23 cellular contexts compared by ENCODE assay signal in the genomic region with DNA sequence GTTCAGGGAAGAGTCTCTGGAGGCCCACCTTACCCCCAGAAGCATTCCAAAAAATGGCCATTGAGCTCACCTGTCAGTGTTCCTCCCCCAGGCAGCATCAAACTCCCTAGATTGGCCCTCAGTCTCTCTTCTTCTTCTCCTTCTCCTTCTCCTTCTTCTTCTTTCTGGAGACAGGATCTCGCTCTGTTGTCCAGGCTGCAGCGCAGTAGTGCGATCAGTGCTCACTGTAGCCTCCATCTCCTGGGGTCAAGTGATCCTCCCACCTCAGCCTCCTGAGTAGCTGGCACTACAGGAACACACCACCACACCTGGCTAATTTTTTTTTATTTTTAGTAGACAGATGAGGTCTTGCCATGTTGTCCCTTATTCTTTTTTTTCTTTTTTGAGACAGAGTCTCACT. TPM values are rescaled to one million over a fixed set of nuclear protein-coding genes. Genes with fewer than 3 reads are reported as not detected.
DNase-seq lines count a peak whose midpoint lies in the region; ATAC-seq, FAIRE-seq and TF ChIP-seq lines count a peak whose summit lies in the region.
"Had no signal": no experiment of that assay in that cellular context is flagged by ENCODE, and none has a peak within 500 bp of the region (broad histone marks: within the 10 kb centered on the region; RNA-seq: fewer than 3 reads in every experiment).

No MANE protein-coding gene starts in this region.

- peaks cover 73% of the 10 kb centered on the region for H3K27me3 ChIP-seq in neural progenitor cell

- H3K27ac Mint-ChIP-seq in stimulated activated naive CD8-positive, alpha-beta T cell treated with anti-CD3 and anti-CD28 coated beads, Interleukin-15, amount 100 ng/mL, for 72 hours, result peak overlapping the region; percentile 47 to 87
- H3K27ac Mint-ChIP-seq in WTC11 (no peak overlapping the region), neural progenitor cell (peak overlapping the region; percentile 95)
- H3K27ac Mint-ChIP-seq: CD8-positive, alpha-beta T cell; HFFc6 had no signal

- H3K9me3 Mint-ChIP-seq in stimulated activated naive CD8-positive, alpha-beta T cell treated with anti-CD3 and anti-CD28 coated beads, Interleukin-15, amount 100 ng/mL, for 72 hours, result no peaks in the 10 kb centered on the region
- H3K9me3 Mint-ChIP-seq in WTC11, result peaks cover 4% of the 10 kb centered on the region
- H3K9me3 Mint-ChIP-seq in neural progenitor cell, result peaks cover 5% of the 10 kb centered on the region
- H3K9me3 Mint-ChIP-seq: CD8-positive, alpha-beta T cell; HFFc6 had no signal

- no peak overlapping the region for H3K4me2 ChIP-seq in neural progenitor cell

- TF ChIP-seq CTCF in WTC11 (IDR thresholded peaks at IDR 0.05), result no peak
- TF ChIP-seq CTCF in neural progenitor cell (IDR thresholded peaks at IDR 0.05), result no peak
- no peak for TF ChIP-seq CTCF in D721Med (IDR thresholded peaks at IDR 0.05; ENCODE audit: insufficient read depth, missing control alignments)

- H2AFZ ChIP-seq in neural progenitor cell (replicated peaks), result no peak overlapping the region

- ATAC-seq in stimulated activated naive CD8-positive, alpha-beta T cell treated with anti-CD3 and anti-CD28 coated beads, Interleukin-15, amount 100 ng/mL, for 72 hours, result no peak
- ATAC-seq in stimulated activated naive CD8-positive, alpha-beta T cell treated with anti-CD3 and anti-CD28 coated beads, Interleukin-15, Interleukin-2, amounts not matched to agents 100 U/mL and 50 U/mL, for 24 hours, result no peak
- no peak for ATAC-seq in WTC11
- no peak for ATAC-seq in GM21360 (IDR thresholded peaks at IDR 0.05; ENCODE audit: unreplicated experiment)
- ATAC-seq in GM21825 (IDR thresholded peaks at IDR 0.05; ENCODE audit: unreplicated experiment), result no peak
- ATAC-seq: CD8-positive, alpha-beta T cell had no signal

- H3K4me1 ChIP-seq in neural progenitor cell, result peaks cover 15% of the 10 kb centered on the region
- H3K4me1 ChIP-seq: HAP-1 had no signal

- no peak for DNase-seq in stimulated activated naive CD8-positive, alpha-beta T cell treated with anti-CD3 and anti-CD28 coated beads, Interleukin-15, amount 100 ng/mL, for 72 hours
- DNase-seq in stimulated activated naive CD8-positive, alpha-beta T cell treated with anti-CD3 and anti-CD28 coated beads, Interleukin-15, Interleukin-2, amounts not matched to agents 100 U/mL and 50 U/mL, for 24 hours, result no peak
- DNase-seq in WTC11 (ENCODE audit: low spot score) (no peak), neural progenitor cell (ENCODE audit: low spot score) (no peak), D721Med (ENCODE audit: insufficient read length, low spot score) (no peak)
- DNase-seq: C1 segment of cervical spinal cord; Caco-2; CD4-positive, CD25-positive, alpha-beta regulatory T cell; CD8-positive, alpha-beta T cell; DMS 273 treated with DMSO at 0.1 percent for 48 hours; DMS79; EL; GDM1; GOT3; HFFc6 had no signal

- H3K9me3 ChIP-seq in neural progenitor cell (ENCODE audit: low read depth), result no peaks in the 10 kb centered on the region
- H3K9me3 ChIP-seq: Caco-2, HAP-1 had no signal

- H3K27me3 Mint-ChIP-seq in stimulated activated naive CD8-positive, alpha-beta T cell treated with anti-CD3 and anti-CD28 coated beads, Interleukin-15, amount 100 ng/mL, for 72 hours, result peaks cover 39% of the 10 kb centered on the region
- H3K27me3 Mint-ChIP-seq in WTC11 (ENCODE audit: low read depth) (peaks cover 42% of the 10 kb centered on the region), neural progenitor cell (ENCODE audit: insufficient read depth, low read depth) (peaks cover 38% of the 10 kb centered on the region)

- H3F3A ChIP-seq in neural progenitor cell (ENCODE audit: low read depth), result no peaks in the 10 kb centered on the region

- peaks cover 8% of the 10 kb centered on the region for H3K4me1 Mint-ChIP-seq in stimulated activated naive CD8-positive, alpha-beta T cell treated with anti-CD3 and anti-CD28 coated beads, Interleukin-15, amount 100 ng/mL, for 72 hours
- H3K4me1 Mint-ChIP-seq in WTC11, result peaks cover 37% of the 10 kb centered on the region
- peaks cover 62% of the 10 kb centered on the region for H3K4me1 Mint-ChIP-seq in neural progenitor cell

- H3K79me2 ChIP-seq in neural progenitor cell (ENCODE audit: low read depth), result no peaks in the 10 kb centered on the region

- CTCF ChIA-PET in WTC11 (lab: Charles Lee), result interaction anchor here (0.6 to 3.1 kb wide), 13 partner anchors 8 to 142 kb away, joined by 3 to 16 read pairs (median 6); a partner anchor contains a TSS

- H3K9ac ChIP-seq in neural progenitor cell, result no peak overlapping the region

- H3K36me3 Mint-ChIP-seq in WTC11, result no peaks in the 10 kb centered on the region
- H3K36me3 Mint-ChIP-seq in neural progenitor cell, result no peaks in the 10 kb centered on the region
- H3K36me3 Mint-ChIP-seq: CD4-positive, CD25-positive, alpha-beta regulatory T cell; CD8-positive, alpha-beta T cell had no signal

- POLR2A ChIA-PET in WTC11 (lab: Charles Lee), result interaction anchor here (0.7 kb wide), 1 partner anchor 20 kb away, joined by 3 read pairs; no protein-coding TSS in a partner anchor

- H3K4me3 Mint-ChIP-seq in stimulated activated naive CD8-positive, alpha-beta T cell treated with anti-CD3 and anti-CD28 coated beads, Interleukin-15, amount 100 ng/mL, for 72 hours, result no peak overlapping the region
- no peak overlapping the region for H3K4me3 Mint-ChIP-seq in WTC11
- peak overlapping the region; percentile 63 for H3K4me3 Mint-ChIP-seq in neural progenitor cell
- H3K4me3 Mint-ChIP-seq: CD4-positive, CD25-positive, alpha-beta regulatory T cell; CD8-positive, alpha-beta T cell; HFFc6 had no signal

- peaks cover 51% of the 10 kb centered on the region for H4K20me1 ChIP-seq in neural progenitor cell (ENCODE audit: low read depth)

- H3K27ac ChIP-seq in neural progenitor cell, result no peak overlapping the region

- no peak for FAIRE-seq in D721Med (lab: Jason Lieb, UNC)
- FAIRE-seq: GM12878, GM19239, H54 had no signal

- no peaks in the 10 kb centered on the region for H3K36me3 ChIP-seq in neural progenitor cell
- H3K36me3 ChIP-seq: HAP-1 had no signal

- H3K4me3 ChIP-seq in neural progenitor cell, result no peak overlapping the region
- H3K4me3 ChIP-seq: GM12878, HAP-1 had no signal

TF ChIP-seq in WTC11, 78 proteins besides CTCF, POLR2A, EP300 and RAD21:
- TF ChIP-seq ZNF121 (CRISPR knock-in tag; IDR thresholded peaks at IDR 0.05), result 0 out of 2 replicates have a peak, but pooled peaks have one; percentile 57
- no peak for TF ChIP-seq CREM (CRISPR knock-in tag; IDR thresholded peaks at IDR 0.05)
- TF ChIP-seq, protein P1, sequence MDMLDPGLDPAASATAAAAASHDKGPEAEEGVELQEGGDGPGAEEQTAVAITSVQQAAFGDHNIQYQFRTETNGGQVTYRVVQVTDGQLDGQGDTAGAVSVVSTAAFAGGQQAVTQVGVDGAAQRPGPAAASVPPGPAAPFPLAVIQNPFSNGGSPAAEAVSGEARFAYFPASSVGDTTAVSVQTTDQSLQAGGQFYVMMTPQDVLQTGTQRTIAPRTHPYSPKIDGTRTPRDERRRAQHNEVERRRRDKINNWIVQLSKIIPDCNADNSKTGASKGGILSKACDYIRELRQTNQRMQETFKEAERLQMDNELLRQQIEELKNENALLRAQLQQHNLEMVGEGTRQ (CRISPR knock-in tag; IDR thresholded peaks at IDR 0.05), result no peak
- no peak for TF ChIP-seq NFYB (CRISPR knock-in tag; conservative IDR thresholded peaks at IDR 0.05; ENCODE audit: low read depth)

RNA-seq across cellular contexts. Expression of a gene that starts 16.4 kb away (rescaled TPM):
- total RNA-seq in WTC11 (2021) (6.5 to 14.1 TPM (median 6.7 TPM) in 3 replicates), neural progenitor cell (ENCODE audit: low replicate concordance) (1.1 and 1.7 TPM in 2 replicates)
- total RNA-seq: CD4-positive, CD25-positive, alpha-beta regulatory T cell; CD8-positive, alpha-beta T cell; GM12878 had no signal

RNA-seq across cellular contexts. Expression of a gene that starts 16.5 kb away (rescaled TPM):
- total RNA-seq in WTC11 (2021), result 0.41 to 0.87 TPM (median 0.44 TPM) in 3 replicates
- 0.12 TPM in 1 of 2 replicates, not detected in the other for total RNA-seq in neural progenitor cell (ENCODE audit: low replicate concordance)
- total RNA-seq: A172; A673; Caco-2; CD4-positive, CD25-positive, alpha-beta regulatory T cell; CD8-positive, alpha-beta T cell; GM12878; HFFc6 had no signal
